In genomic region chr17:40100419-40100668, GRCh38 we compare ENCODE assay signal across 8 cellular contexts. TPM values are rescaled to one million over a fixed set of nuclear protein-coding genes. Genes with fewer than 3 reads are reported as not detected.
A peak's percentile ranks its signal among the peaks of the same experiment; 100 is the strongest.
DNase-seq lines count a peak whose midpoint lies in the region; TF ChIP-seq lines count a peak whose summit lies in the region.

TSS of gene NR1D1 (minus strand) at chr17:40100589. CDS start at chr17:40100094, 495 bp downstream.

- H3K36me3 ChIP-seq in stomach = peaks cover 18 to 21% (median 21%) of the 10 kb centered on the region in 4 donors

- no peaks in the 10 kb centered on the region for H3K27me3 ChIP-seq in stomach

- peak within 1 kb of the TSS; percentile 83 for H3K27ac ChIP-seq in adipose tissue (ENCODE audit: low read depth, low read length)
- H3K27ac ChIP-seq in stomach = peak within 1 kb of the TSS; percentile 84 to 98 (median 97)

- peak within 1 kb of the TSS; percentile 98 for H3K27ac Mint-ChIP-seq in HFFc6

- WGBS in adipose tissue, 3 donors = 0% methylated on average over 16 of the region's 16 CpGs
- 0 to 1% (median 0%) methylated on average over 16 of the region's 16 CpGs for WGBS in stomach, 5 donors

- H3K4me1 ChIP-seq in stomach = peaks cover 81 to 90% (median 87%) of the 10 kb centered on the region in 4 donors

- no peak for TF ChIP-seq CTCF in HFFc6 (IDR thresholded peaks at IDR 0.05)
- no peak for TF ChIP-seq CTCF in stomach (IDR thresholded peaks at IDR 0.05)

- H3K36me3 Mint-ChIP-seq in HFFc6 (ENCODE audit: low read depth) = peaks cover 28% of the 10 kb centered on the region

- peak within 1 kb of the TSS; percentile 100 for H3K4me3 Mint-ChIP-seq in HFFc6

- intact Hi-C loops in stomach (cut with DNase I; ENCODE audit: low total_unique reads) = no loop called here

- H3K9me3 ChIP-seq in iPS-18c (ENCODE audit: control insufficient read depth, insufficient read depth, low read length) (no peaks in the 10 kb centered on the region), stomach (no peaks in the 10 kb centered on the region)

- H3K4me3 ChIP-seq in iPS-18c (ENCODE audit: insufficient read depth, low read depth, low read length) (peak within 1 kb of the TSS; percentile 57), stomach (peak within 1 kb of the TSS; percentile 64 to 82 (median 70))

- DNase-seq in HFFc6 = no peak
- DNase-seq in stomach = no peak
- DNase-seq in DMS114 treated with DMSO at 0.1 percent for 48 hours (lab: John Stamatoyannopoulos, UW; ENCODE audit: unreplicated experiment) = no peak
- DNase-seq in A172 (ENCODE audit: low spot score) = no peak
- DNase-seq in OCI-M1 (lab: John Stamatoyannopoulos, UW) = no peak
- DNase-seq in NCI-H2171 (lab: John Stamatoyannopoulos, UW) = no peak

- TF ChIP-seq EP300 in stomach (IDR thresholded peaks at IDR 0.05) = no peak

- H3K9me3 Mint-ChIP-seq in HFFc6 = no peaks in the 10 kb centered on the region

- peaks cover 60% of the 10 kb centered on the region for H3K4me1 Mint-ChIP-seq in HFFc6 (ENCODE audit: low read depth)

- peaks cover 13% of the 10 kb centered on the region for H3K27me3 Mint-ChIP-seq in HFFc6 (ENCODE audit: insufficient read depth)

- peak in 2 of 4 donors; percentile 87 to 93 for TF ChIP-seq POLR2A in stomach (IDR thresholded peaks at IDR 0.05)

RNA-seq across cellular contexts. Expression of gene NR1D1, which starts in this region (rescaled TPM):
- 10 to 100 TPM; 11.2 to 15.8 (median 15.1) TPM for total RNA-seq in HFFc6 (2021; fragmentation: NEBNext Ultra II Directional; extraction: Animal tissue kit (Norgen Biotek cat#: 25700))
- 10 to 100 TPM in 2 of 3 donors, 1 to 10 TPM in 1; 7.3 to 20.7 (median 15.0) TPM for polyA plus RNA-seq in adipose tissue
- total RNA-seq in stomach = 10 to 100 TPM in 2 of 5 donors, 1 to 10 TPM in 3; 2.8 to 14.9 (median 9.0) TPM
- 10 to 100 TPM in 1 of 3 donors, 1 to 10 TPM in 2; 5.5 to 20.5 (median 9.6) TPM for polyA plus RNA-seq in stomach
- total RNA-seq in A172 (2014; rRNA removed; shearing (Covaris generic)) = 1.1 and 2.2 TPM in 2 replicates
